19 cellular contexts compared by ENCODE assay signal in the genomic region with DNA sequence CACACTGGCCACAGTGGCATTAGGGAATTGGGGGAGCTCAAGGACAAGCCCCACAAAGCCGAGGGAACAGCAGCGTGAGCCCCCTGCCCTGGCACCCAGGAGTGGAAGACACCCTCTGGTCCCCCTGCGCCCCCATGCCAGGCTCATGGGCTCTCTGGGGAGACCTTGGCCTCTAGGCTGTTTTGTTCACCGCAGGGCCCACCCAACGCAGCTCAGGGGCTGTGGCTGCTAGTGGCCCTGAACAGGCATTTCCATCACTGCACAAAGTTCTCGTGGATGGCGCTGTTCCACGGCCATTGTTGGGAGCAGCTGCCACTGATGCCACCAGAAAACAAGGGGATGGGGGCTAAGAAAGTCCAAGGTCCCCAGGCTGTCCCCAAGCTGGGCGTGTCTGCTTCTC.
DNase-seq lines count a peak whose midpoint lies in the region; ATAC-seq, FAIRE-seq and TF ChIP-seq lines count a peak whose summit lies in the region.
"Had no signal": no experiment of that assay in that cellular context is flagged by ENCODE, and none has a peak within 500 bp of the region (broad histone marks: within the 10 kb centered on the region; RNA-seq: fewer than 3 reads in every experiment).

No MANE protein-coding gene starts in this region.

- FAIRE-seq in kidney (lab: Jason Lieb, UNC) = no peak
- FAIRE-seq: A204.1, GM12891, H54 had no signal

- DNase-seq in Right ventricle myocardium superior = peak; percentile 10
- no peak for DNase-seq in right cardiac atrium
- peak; percentile 26 for DNase-seq in kidney
- no peak for DNase-seq in neuronal stem cell (ENCODE audit: low spot score)
- no peak for DNase-seq in GM13976 (ENCODE audit: low spot score)
- DNase-seq in epidermal melanocyte (ENCODE audit: insufficient read length, low spot score) = no peak
- DNase-seq: C1 segment of cervical spinal cord; Calu3; CD4-positive, alpha-beta memory T cell; COR-L47; DMS53; DMS79 treated with DMSO at 0.1 percent for 48 hours; GF-D8; GOT3 had no signal

- H3K9me3 ChIP-seq in right cardiac atrium (ENCODE audit: control insufficient read depth, low read length) = no peaks in the 10 kb centered on the region
- no peaks in the 10 kb centered on the region for H3K9me3 ChIP-seq in kidney (ENCODE audit: control insufficient read depth in 1 of 2, low read length in 2 of 2)
- H3K9me3 ChIP-seq in neuronal stem cell (replicated peaks in 1 of 2; ENCODE audit: control insufficient read depth in 2 of 2, insufficient read depth in 1 of 2, low read depth in 1 of 2, low read length in 2 of 2) = no peaks in the 10 kb centered on the region

- peak overlapping the region; percentile 66 for H2AFZ ChIP-seq in neuronal stem cell (ENCODE audit: low read length)

- in situ Hi-C loops in GM13976 (cut with MboI; ENCODE audit: low sequenced_read_pairs, unreplicated experiment) = no loop called here

- 81% methylated on average over 9 of the region's 9 CpGs for WGBS in right cardiac atrium
- WGBS in neuronal stem cell (ENCODE audit: extremely low coverage in 2 of 2, insufficient read length in 2 of 2, insufficient replicate concordance in 1 of 2), 2 donors = no CpG with 5 or more reads among the region's 9 CpGs

- H3K9ac ChIP-seq in kidney (ENCODE audit: low read length in 2 of 2) = no peak overlapping the region
- H3K9ac ChIP-seq in neuronal stem cell (ENCODE audit: low read depth, low read length, poor library complexity) = no peak overlapping the region

- peak overlapping the region; percentile 89 for H3K18ac ChIP-seq in neuronal stem cell (ENCODE audit: low read length)

- H3K4me2 ChIP-seq in neuronal stem cell (ENCODE audit: insufficient read depth, low read length, poor library complexity, severe bottlenecking) = no peak overlapping the region

- H2BK5ac ChIP-seq in neuronal stem cell (ENCODE audit: low read length) = no peak overlapping the region

- ATAC-seq in Right ventricle myocardium superior (ENCODE audit: poor library complexity) (no peak), right cardiac atrium (no peak)
- ATAC-seq: HCT116 had no signal

- H3K36me3 ChIP-seq in kidney (ENCODE audit: control insufficient read depth in 1 of 2, insufficient read depth in 2 of 2, low read length in 2 of 2) = no peaks in the 10 kb centered on the region
- H3K36me3 ChIP-seq in neuronal stem cell (replicated peaks in 1 of 2; ENCODE audit: control insufficient read depth in 2 of 2, insufficient read depth in 2 of 2, low read length in 2 of 2) = peaks cover 3 to 4% of the 10 kb centered on the region in 2 donors

- no peak overlapping the region for H4K8ac ChIP-seq in neuronal stem cell (ENCODE audit: low read depth, low read length)

- H3K79me1 ChIP-seq in neuronal stem cell (ENCODE audit: low read depth, low read length) = peaks cover 2% of the 10 kb centered on the region

- no peak overlapping the region for H3K4me3 ChIP-seq in right cardiac atrium (ENCODE audit: low read length)
- no peak overlapping the region for H3K4me3 ChIP-seq in kidney (ENCODE audit: low read length in 2 of 2)
- no peak overlapping the region for H3K4me3 ChIP-seq in neuronal stem cell (ENCODE audit: low read length in 2 of 2)

- no peaks in the 10 kb centered on the region for H3K4me1 ChIP-seq in right cardiac atrium (ENCODE audit: control insufficient read depth, insufficient read depth, low read length)
- no peaks in the 10 kb centered on the region for H3K4me1 ChIP-seq in kidney (ENCODE audit: control insufficient read depth in 1 of 2, insufficient read depth in 1 of 2, low read depth in 1 of 2, low read length in 2 of 2)
- peaks cover 9 to 20% of the 10 kb centered on the region in 2 donors for H3K4me1 ChIP-seq in neuronal stem cell (ENCODE audit: control insufficient read depth in 2 of 2, insufficient read depth in 1 of 2, low read depth in 1 of 2, low read length in 2 of 2)

- no peak overlapping the region for H2BK120ac ChIP-seq in neuronal stem cell (ENCODE audit: low read depth, low read length)

- H2BK15ac ChIP-seq in neuronal stem cell (ENCODE audit: low read length) = peak overlapping the region; percentile 10

- peak overlapping the region; percentile 7 for H2BK12ac ChIP-seq in neuronal stem cell (ENCODE audit: low read length)

- H3K27ac ChIP-seq in right cardiac atrium (ENCODE audit: low read length) (no peak overlapping the region), kidney (ENCODE audit: low read depth in 2 of 2, low read length in 2 of 2) (no peak overlapping the region), neuronal stem cell (replicated peaks; ENCODE audit: low read length) (no peak overlapping the region)
- H3K27ac ChIP-seq: 22Rv1 had no signal

- no peak overlapping the region for H4K91ac ChIP-seq in neuronal stem cell (ENCODE audit: low read depth, low read length, poor library complexity)

- H2AK5ac ChIP-seq in neuronal stem cell (ENCODE audit: low read depth, low read length) = peak overlapping the region; percentile 80

- intact Hi-C loops in Right ventricle myocardium superior (cut with DNase I) = no loop called here
- intact Hi-C loops in right cardiac atrium (cut with DNase I) = loop anchor here in 1 of 4 donors (10.0 kb wide), 1 partner anchor 47 kb away; no protein-coding TSS in a partner anchor
- intact Hi-C loops in kidney (cut with DNase I) = no loop called here

- TF ChIP-seq CTCF in kidney (IDR thresholded peaks at IDR 0.05; ENCODE audit: borderline replicate concordance, extremely low read depth, insufficient read depth) (no peak), GM13976 (IDR thresholded peaks at IDR 0.05; ENCODE audit: borderline replicate concordance, control extremely low read depth, extremely low read depth, insufficient read depth, missing control alignments) (no peak)

- no peak overlapping the region for H3K4ac ChIP-seq in neuronal stem cell (ENCODE audit: low read length)

- H3K27me3 ChIP-seq in right cardiac atrium (ENCODE audit: control insufficient read depth, insufficient read depth) (no peaks in the 10 kb centered on the region), neuronal stem cell (ENCODE audit: control insufficient read depth in 3 of 3, insufficient read depth in 3 of 3, low read depth in 1 of 3, low read length in 3 of 3) (no peaks in the 10 kb centered on the region)

- no peak overlapping the region for H3K14ac ChIP-seq in neuronal stem cell (ENCODE audit: low read length)

- H3K23ac ChIP-seq in neuronal stem cell (ENCODE audit: low read depth, low read length, poor library complexity) = no peak overlapping the region

Comparison
In these comparisons a context has a peak if more than half of its experiments do, and no peak if none do; other contexts are left out.
1. DNase-seq: peak in Right ventricle myocardium superior (single experiment) and kidney (single experiment); none in right cardiac atrium (0 of 3), neuronal stem cell (single experiment), GM13976 (single experiment) and epidermal melanocyte (single experiment).